ENCODE assay signal across 23 cellular contexts in the genomic region with DNA sequence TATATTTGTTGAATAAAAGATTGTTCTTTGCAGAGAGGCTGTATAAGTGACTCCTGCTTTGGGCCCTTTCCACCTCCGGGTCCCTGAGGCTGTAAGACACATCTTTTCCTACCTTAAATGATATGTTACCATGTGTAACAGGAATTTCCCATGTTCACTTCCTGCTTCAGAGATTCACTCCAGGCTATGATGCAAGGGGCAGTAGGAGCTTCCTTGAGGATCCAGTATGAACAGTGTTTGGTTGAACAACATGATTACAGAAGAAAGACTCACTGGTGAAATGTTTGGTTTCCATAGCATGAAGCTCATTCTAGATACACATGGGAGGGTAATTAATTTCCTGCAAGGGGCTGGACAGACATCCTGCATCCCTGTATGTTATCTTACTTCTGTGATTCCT. TPM values are rescaled to one million over a fixed set of nuclear protein-coding genes. Genes with fewer than 3 reads are reported as not detected.
"Had no signal": no experiment of that assay in that cellular context is flagged by ENCODE, and none has a peak within 500 bp of the region (broad histone marks: within the 10 kb centered on the region; RNA-seq: fewer than 3 reads in every experiment).

No MANE protein-coding gene starts in this region.

- H3K27ac ChIP-seq: ascending aorta, colonic mucosa, psoas muscle, transverse colon had no signal

- DNase-seq: activated CD4-positive, alpha-beta T cell treated with anti-CD3 and anti-CD28 coated beads for 48 hours; activated CD8-positive, alpha-beta T cell treated with anti-CD3 and anti-CD28 coated beads, Interleukin-2, amount 10 ng/mL, durations not matched to agents 7 days and 5 days; activated naive CD4-positive, alpha-beta T cell; caudate nucleus; colonic mucosa; effector memory CD4-positive, alpha-beta T cell; immature natural killer cell; mesendoderm; psoas muscle; stimulated activated CD4-positive, alpha-beta T cell treated with anti-CD3 and anti-CD28 coated beads, Interleukin-2, amount 100 ng/mL, for 24 hours; stimulated activated naive CD4-positive, alpha-beta T cell; substantia nigra; transverse colon had no signal

- H3K4me3 Mint-ChIP-seq: activated CD8-positive, alpha-beta T cell treated with anti-CD3 and anti-CD28 coated beads, Interleukin-2, amount 10 ng/mL, durations not matched to agents 7 days and 5 days; activated T-helper 1 cell treated with anti-CD3 and anti-CD28 coated beads, Interleukin-12 subunit alpha, Interleukin-12 subunit beta, Interleukin-2, Interleukin-4 antibody, amounts not matched to agents 30 ng/mL and 10 ng/mL and 1 ng/mL, durations not matched to agents 14 hours and 24 hours and 36 hours; immature natural killer cell; T-helper 1 cell treated with Interleukin-12 subunit alpha and Interleukin-12 subunit beta and Interleukin-4 antibody, amounts not matched to agents 30 μg/mL and 1 μg/mL, for 36 hours; WTC11 had no signal

- H3K36me3 Mint-ChIP-seq: immature natural killer cell, WTC11 had no signal

- H3K4me3 ChIP-seq: ascending aorta, colonic mucosa, psoas muscle, transverse colon had no signal

- H3K9me3 Mint-ChIP-seq: activated T-helper 1 cell treated with anti-CD3 and anti-CD28 coated beads, Interleukin-12 subunit alpha, Interleukin-12 subunit beta, Interleukin-2, Interleukin-4 antibody, amounts not matched to agents 30 ng/mL and 10 ng/mL and 1 ng/mL, durations not matched to agents 14 hours and 24 hours and 36 hours; immature natural killer cell; T-helper 1 cell treated with Interleukin-12 subunit alpha and Interleukin-12 subunit beta and Interleukin-4 antibody, amounts not matched to agents 30 μg/mL and 1 μg/mL, for 36 hours had no signal

- H3K9me3 ChIP-seq: ascending aorta, colonic mucosa, psoas muscle, transverse colon had no signal

- ATAC-seq: activated CD8-positive, alpha-beta T cell treated with anti-CD3 and anti-CD28 coated beads, Interleukin-2, amount 10 ng/mL, durations not matched to agents 7 days and 5 days; esophagus mucosa; left lobe of liver; psoas muscle; sciatic nerve; WTC11 had no signal

- H3K4me1 ChIP-seq: ascending aorta, colonic mucosa, psoas muscle had no signal

- H3K4me1 Mint-ChIP-seq: immature natural killer cell, WTC11 had no signal

- H3K27me3 ChIP-seq: ascending aorta, colonic mucosa had no signal

- H3K36me3 ChIP-seq: ascending aorta, colonic mucosa, transverse colon had no signal

- H3K27ac Mint-ChIP-seq: activated CD8-positive, alpha-beta T cell treated with anti-CD3 and anti-CD28 coated beads, Interleukin-2, amount 10 ng/mL, durations not matched to agents 7 days and 5 days; activated T-helper 1 cell treated with anti-CD3 and anti-CD28 coated beads, Interleukin-12 subunit alpha, Interleukin-12 subunit beta, Interleukin-2, Interleukin-4 antibody, amounts not matched to agents 30 ng/mL and 10 ng/mL and 1 ng/mL, durations not matched to agents 14 hours and 24 hours and 36 hours; immature natural killer cell; T-helper 1 cell treated with Interleukin-12 subunit alpha and Interleukin-12 subunit beta and Interleukin-4 antibody, amounts not matched to agents 30 μg/mL and 1 μg/mL, for 36 hours; WTC11 had no signal

RNA-seq across cellular contexts. Expression of a gene that starts 30.8 kb away (rescaled TPM):
- total RNA-seq: activated CD8-positive, alpha-beta T cell treated with anti-CD3 and anti-CD28 coated beads, Interleukin-2, amount 10 ng/mL, durations not matched to agents 7 days and 5 days; ascending aorta; colonic mucosa; esophagus mucosa; fibroblast of villous mesenchyme; left lobe of liver; osteoblast; psoas muscle; transverse colon; WTC11 had no signal
- polyA plus RNA-seq: neural cell had no signal
